In the genomic region with DNA sequence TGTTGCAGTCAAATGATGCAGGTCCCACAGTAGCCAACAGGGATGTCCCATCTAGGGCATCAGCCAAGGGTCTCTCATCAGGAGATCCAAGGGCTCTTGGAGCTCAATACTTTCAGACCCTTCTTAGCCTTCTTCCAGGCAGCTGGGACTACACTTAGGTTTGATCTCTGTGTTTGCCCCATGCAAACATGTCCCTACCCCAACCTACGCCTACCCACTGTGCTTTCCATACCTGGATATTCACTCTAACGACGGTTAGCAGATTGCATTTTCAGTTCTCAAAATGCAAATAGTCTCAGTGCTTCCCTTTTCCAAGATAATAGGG, we compare ENCODE assay signal across 9 cellular contexts. TPM values are rescaled to one million over a fixed set of nuclear protein-coding genes. Genes with fewer than 3 reads are reported as not detected.
DNase-seq lines count a peak whose midpoint lies in the region; FAIRE-seq and TF ChIP-seq lines count a peak whose summit lies in the region.
"Had no signal": no experiment of that assay in that cellular context is flagged by ENCODE, and none has a peak within 500 bp of the region (broad histone marks: within the 10 kb centered on the region; RNA-seq: fewer than 3 reads in every experiment).

No MANE protein-coding gene starts in this region.

- H2AFZ ChIP-seq in fibroblast of lung (ENCODE audit: low read length) = peak overlapping the region; percentile 44

- TF ChIP-seq CTCF in fibroblast of lung (conservative IDR thresholded peaks at IDR 0.05 in 1 of 2, IDR thresholded peaks at IDR 0.05 in 1 of 2; ENCODE audit: low read depth in 1 of 2, low read length in 2 of 2) (no peak), stomach (IDR thresholded peaks at IDR 0.05) (no peak), lower leg skin (IDR thresholded peaks at IDR 0.05) (no peak)

- H4K20me1 ChIP-seq in fibroblast of lung (ENCODE audit: control insufficient read depth, extremely low read depth, insufficient read depth, low read length) = no peaks in the 10 kb centered on the region

- peak overlapping the region; percentile 93 for H3K4me3 Mint-ChIP-seq in T-helper 2 cell treated with Interferon-gamma antibody and Interleukin-4, amounts not matched to agents 5 μg/mL and 100 μg/mL, for 36 hours

- no peak for FAIRE-seq in GM19239 (lab: Jason Lieb, UNC)

- no peak overlapping the region for H3K27ac ChIP-seq in SJSA1
- peak overlapping the region; percentile 63 for H3K27ac ChIP-seq in fibroblast of lung (ENCODE audit: insufficient read depth, low read length)
- H3K27ac ChIP-seq in stomach = peak overlapping the region; percentile 93 to 98 (median 96)

- no peaks in the 10 kb centered on the region for H3K9me3 ChIP-seq in SJSA1 (replicated peaks)
- H3K9me3 ChIP-seq in fibroblast of lung (ENCODE audit: control insufficient read depth, insufficient read depth, low read depth, low read length) = no peaks in the 10 kb centered on the region
- H3K9me3 ChIP-seq in stomach = no peaks in the 10 kb centered on the region

- H3K4me1 ChIP-seq in SJSA1 (replicated peaks) (no peaks in the 10 kb centered on the region), fibroblast of lung (ENCODE audit: control insufficient read depth, extremely low read depth, insufficient read depth, low read length) (peaks cover 4% of the 10 kb centered on the region), stomach (peaks cover 19 to 30% (median 28%) of the 10 kb centered on the region in 4 donors)

- H3K4me2 ChIP-seq in fibroblast of lung (ENCODE audit: extremely low read depth, insufficient read depth, low read length) = peak overlapping the region; percentile 54

- no peaks in the 10 kb centered on the region for H3K79me2 ChIP-seq in fibroblast of lung (ENCODE audit: control insufficient read depth, insufficient read depth, low read length)

- no peak for TF ChIP-seq EP300 in stomach (IDR thresholded peaks at IDR 0.05)

- peaks cover 1% of the 10 kb centered on the region for H3K36me3 Mint-ChIP-seq in T-helper 2 cell treated with Interferon-gamma antibody and Interleukin-4, amounts not matched to agents 5 μg/mL and 100 μg/mL, for 36 hours (ENCODE audit: low read depth)

- H3K9ac ChIP-seq in fibroblast of lung (ENCODE audit: insufficient read depth, low read length) = no peak overlapping the region

- WGBS in stomach, 5 donors = 15 to 28% (median 20%) methylated on average over 3 of the region's 3 CpGs
- WGBS in lower leg skin, 2 donors = 30 to 40% methylated on average over 3 of the region's 3 CpGs

- no peaks in the 10 kb centered on the region for H3K27me3 Mint-ChIP-seq in T-helper 2 cell treated with Interferon-gamma antibody and Interleukin-4, amounts not matched to agents 5 μg/mL and 100 μg/mL, for 36 hours (ENCODE audit: low read depth)

- TF ChIP-seq POLR2A in stomach (IDR thresholded peaks at IDR 0.05) (no peak), lower leg skin (IDR thresholded peaks at IDR 0.05) (no peak)

- H3K4me3 ChIP-seq in SJSA1 = peak overlapping the region; percentile 59
- H3K4me3 ChIP-seq in fibroblast of lung (replicated peaks in 1 of 4; ENCODE audit: control extremely low read depth in 1 of 4, insufficient read depth in 1 of 4, low read depth in 3 of 4, low read length in 4 of 4) = peak overlapping the region in 2 of 4 experiments; percentile 90 to 97
- peak overlapping the region; percentile 69 to 76 (median 72) for H3K4me3 ChIP-seq in stomach
- H3K4me3 ChIP-seq in lower leg skin (ENCODE audit: low read depth, poor library complexity, severe bottlenecking) = no peak overlapping the region

- H3K36me3 ChIP-seq in SJSA1 (peaks cover 3% of the 10 kb centered on the region; the same call in 1 of the 2 replicates), fibroblast of lung (ENCODE audit: control insufficient read depth, insufficient read depth, low read length) (no peaks in the 10 kb centered on the region), stomach (no peaks in the 10 kb centered on the region)

- peaks cover 7% of the 10 kb centered on the region for H3K9me3 Mint-ChIP-seq in T-helper 2 cell treated with Interferon-gamma antibody and Interleukin-4, amounts not matched to agents 5 μg/mL and 100 μg/mL, for 36 hours

- H3K27ac Mint-ChIP-seq in T-helper 2 cell treated with Interferon-gamma antibody and Interleukin-4, amounts not matched to agents 5 μg/mL and 100 μg/mL, for 36 hours = peak overlapping the region; percentile 95

- peaks cover 15% of the 10 kb centered on the region for H3K4me1 Mint-ChIP-seq in T-helper 2 cell treated with Interferon-gamma antibody and Interleukin-4, amounts not matched to agents 5 μg/mL and 100 μg/mL, for 36 hours (ENCODE audit: low read depth)

- H3K27me3 ChIP-seq in SJSA1 (replicated peaks) (no peaks in the 10 kb centered on the region), fibroblast of lung (ENCODE audit: control insufficient read depth, insufficient read depth, low read length) (no peaks in the 10 kb centered on the region), stomach (no peaks in the 10 kb centered on the region)

- no peak for DNase-seq in T-helper 2 cell treated with Interferon-gamma antibody and Interleukin-4, amounts not matched to agents 5 μg/mL and 100 μg/mL, for 36 hours (ENCODE audit: low spot score)
- DNase-seq in T-helper 2 cell (no peak), SJSA1 (ENCODE audit: low read depth in 1 of 2, low spot score in 2 of 2) (no peak), fibroblast of lung (ENCODE audit: low read depth in 2 of 2) (no peak), stomach (no peak), dedifferentiated amniotic fluid mesenchymal stem cell (ENCODE audit: extremely low spot score) (no peak), GM19239 (ENCODE audit: insufficient read length, low spot score) (no peak), lower leg skin (ENCODE audit: low spot score in 2 of 2) (no peak)
- DNase-seq: NK-92 treated with Interleukin-12 subunit alpha and Interleukin-12 subunit beta, amount 100 ng/mL, for 24 hours had no signal

- intact Hi-C loops in stomach (cut with DNase I; ENCODE audit: low total_unique reads) = no loop called here
- intact Hi-C loops in lower leg skin (cut with DNase I; ENCODE audit: low total_unique reads) = loop anchor here (1.0 to 10.0 kb wide), 3 partner anchors 178 to 410 kb away; a partner anchor contains a TSS

RNA-seq across cellular contexts. Expression of a gene that starts 0.8 kb away (rescaled TPM):
- total RNA-seq in SJSA1 (2014; rRNA removed; shearing (Covaris generic)) = 11.8 and 22.3 TPM in 2 replicates
- total RNA-seq in fibroblast of lung = 32.4 and 47.9 TPM in 2 replicates
- polyA plus RNA-seq in fibroblast of lung = 11.0 and 12.3 TPM in 2 replicates
- polyA plus RNA-seq in fibroblast of lung (2012) = 12.4 and 12.6 TPM in 2 replicates
- 2.0 TPM in 1 of 2 replicates, not detected in the other for polyA minus RNA-seq in fibroblast of lung (ENCODE audit: low replicate concordance)
- total RNA-seq in stomach = 10 to 100 TPM; 11.6 to 58.3 (median 27.2) TPM
- 10 to 100 TPM; 10.5 to 16.5 (median 12.1) TPM for polyA plus RNA-seq in stomach
- 10 to 100 TPM; 10.2 to 13.5 (median 12.2) TPM for total RNA-seq in lower leg skin

RNA-seq across cellular contexts. Expression of a gene that starts 13.7 kb away (rescaled TPM):
- total RNA-seq in SJSA1 (2014; rRNA removed; shearing (Covaris generic)) = 12.7 and 27.1 TPM in 2 replicates
- total RNA-seq in fibroblast of lung (7.4 and 9.4 TPM in 2 replicates), stomach (10 to 100 TPM in 1 of 5 donors, 1 to 10 TPM in 1, under 1 TPM in 1, not detected in 2; 0.87 to 14.1 (median 5.5) TPM), lower leg skin (10 to 100 TPM in 1 of 4 donors, 1 to 10 TPM in 3; 5.1 to 12.5 (median 7.1) TPM)
- polyA plus RNA-seq in fibroblast of lung (10.5 and 11.7 TPM in 2 replicates), stomach (10 to 100 TPM; 13.5 to 17.1 (median 15.6) TPM)
- polyA plus RNA-seq in fibroblast of lung (2012) = 14.9 and 15.7 TPM in 2 replicates
- polyA minus RNA-seq in fibroblast of lung (ENCODE audit: low replicate concordance) = 2.9 TPM in 1 of 2 replicates, not detected in the other
